20 cellular contexts compared by ENCODE assay signal in genomic region chr4:53490161-53490915, GRCh38.
DNase-seq lines count a peak whose midpoint lies in the region; ATAC-seq, FAIRE-seq and TF ChIP-seq lines count a peak whose summit lies in the region.
"Had no signal": no experiment of that assay in that cellular context is flagged by ENCODE, and none has a peak within 500 bp of the region (broad histone marks: within the 10 kb centered on the region; RNA-seq: fewer than 3 reads in every experiment).

No MANE protein-coding gene starts in this region.

- no peak overlapping the region for H3K4me3 Mint-ChIP-seq in CD4-positive, alpha-beta T cell
- H3K4me3 Mint-ChIP-seq: activated naive CD4-positive, alpha-beta T cell treated with anti-CD3 and anti-CD28 coated beads for 36 hours; CD4-positive, alpha-beta memory T cell; dendritic cell treated with granulocyte-macrophage colony-stimulating factor and Interleukin-4, amounts not matched to agents 40 ng/mL and 50 ng/mL, for 4 days; T-helper 17 cell had no signal

- DNase-seq in A549 (ENCODE audit: low read depth in 1 of 2, low spot score in 1 of 2) (no peak), SJCRH30 (peak in 1 of 2 experiments; percentile 55), esophagus squamous epithelium (lab: John Stamatoyannopoulos, UW) (no peak), osteoblast (ENCODE audit: insufficient read length, low spot score, missing footprints) (no peak), NCI-H1694 treated with DMSO at 0.1 percent for 48 hours (lab: John Stamatoyannopoulos, UW) (no peak), Ammon's horn (ENCODE audit: low spot score) (no peak)
- DNase-seq in CD4-positive, alpha-beta T cell = no peak
- DNase-seq: activated CD4-positive, alpha-beta T cell treated with anti-CD3 and anti-CD28 coated beads, Interleukin-2, amount 50 U/mL, for 48 hours; activated naive CD4-positive, alpha-beta T cell treated with anti-CD3 and anti-CD28 coated beads for 36 hours; activated T-cell treated with anti-CD3 and anti-CD28 coated beads, Interleukin-2, amount 50 U/mL, for 1 hour; CD4-positive, alpha-beta memory T cell; DMS79; NCI-H2029 treated with DMSO at 0.1 percent for 48 hours; stimulated activated CD4-positive, alpha-beta T cell treated with anti-CD3 and anti-CD28 coated beads, Interleukin-4, amount 100 ng/mL, for 24 hours; T-helper 17 cell had no signal

- 77% methylated on average over 5 of the region's 5 CpGs for WGBS in A549 (ENCODE audit: missing lambda C conversion rate)
- WGBS in esophagus squamous epithelium, 2 donors = 48 to 69% methylated on average over 5 of the region's 5 CpGs

- no peaks in the 10 kb centered on the region for H3K9me3 ChIP-seq in A549
- no peaks in the 10 kb centered on the region for H3K9me3 ChIP-seq in SJCRH30 (replicated peaks)
- no peaks in the 10 kb centered on the region for H3K9me3 ChIP-seq in esophagus squamous epithelium
- no peaks in the 10 kb centered on the region for H3K9me3 ChIP-seq in osteoblast (ENCODE audit: low read depth, low read length)
- no peaks in the 10 kb centered on the region for H3K9me3 ChIP-seq in CD4-positive, alpha-beta T cell (ENCODE audit: control insufficient read depth, low read length)
- H3K9me3 ChIP-seq: ovary had no signal

- H3K4me2 ChIP-seq in A549 = peak overlapping the region; percentile 32; the same call in 1 of the 3 replicates
- H3K4me2 ChIP-seq in osteoblast (ENCODE audit: insufficient read depth, low read length) = peak overlapping the region; percentile 44

- ATAC-seq in A549 (no peak), HG03097 (IDR thresholded peaks at IDR 0.05; ENCODE audit: low FRiP score, unreplicated experiment) (no peak)
- ATAC-seq in CD4-positive, alpha-beta T cell (ENCODE audit: poor library complexity) = no peak
- ATAC-seq: T-helper 17 cell had no signal

- H3K4me1 Mint-ChIP-seq in CD4-positive, alpha-beta T cell (ENCODE audit: low read depth) = no peaks in the 10 kb centered on the region
- H3K4me1 Mint-ChIP-seq: CD4-positive, alpha-beta memory T cell; T-helper 17 cell had no signal

- TF ChIP-seq CTCF in A549 (IDR thresholded peaks at IDR 0.05) (no peak), esophagus squamous epithelium (IDR thresholded peaks at IDR 0.05) (no peak), osteoblast (IDR thresholded peaks at IDR 0.05; ENCODE audit: extremely low read depth, low read depth, low read length) (no peak)
- no peak for TF ChIP-seq CTCF in CD4-positive, alpha-beta T cell (IDR thresholded peaks at IDR 0.05)

- H3K9me3 Mint-ChIP-seq in CD4-positive, alpha-beta T cell = no peaks in the 10 kb centered on the region
- H3K9me3 Mint-ChIP-seq: activated naive CD4-positive, alpha-beta T cell treated with anti-CD3 and anti-CD28 coated beads for 36 hours; dendritic cell treated with granulocyte-macrophage colony-stimulating factor and Interleukin-4, amounts not matched to agents 40 ng/mL and 50 ng/mL, for 4 days had no signal

- no peak overlapping the region for H3K27ac Mint-ChIP-seq in CD4-positive, alpha-beta T cell
- H3K27ac Mint-ChIP-seq: activated naive CD4-positive, alpha-beta T cell treated with anti-CD3 and anti-CD28 coated beads for 36 hours; CD4-positive, alpha-beta memory T cell; dendritic cell treated with granulocyte-macrophage colony-stimulating factor and Interleukin-4, amounts not matched to agents 40 ng/mL and 50 ng/mL, for 4 days; T-helper 17 cell had no signal

- no peak for FAIRE-seq in A549 (lab: Jason Lieb, UNC)

- H3K27me3 ChIP-seq in SJCRH30 (no peaks in the 10 kb centered on the region), esophagus squamous epithelium (peaks cover 0 to 7% (median 0%) of the 10 kb centered on the region in 4 donors), osteoblast (ENCODE audit: insufficient read depth, low read length) (no peaks in the 10 kb centered on the region)
- peaks cover 10% of the 10 kb centered on the region for H3K27me3 ChIP-seq in CD4-positive, alpha-beta T cell (ENCODE audit: control insufficient read depth, insufficient read depth, low read length)
- H3K27me3 ChIP-seq: ovary had no signal

- TF ChIP-seq RAD21 in A549 (conservative IDR thresholded peaks at IDR 0.05 in 1 of 2, IDR thresholded peaks at IDR 0.05 in 1 of 2) = no peak

- H3K36me3 Mint-ChIP-seq in CD4-positive, alpha-beta T cell (ENCODE audit: low read depth) = no peaks in the 10 kb centered on the region
- H3K36me3 Mint-ChIP-seq: CD4-positive, alpha-beta memory T cell had no signal

- no peak overlapping the region for H3K4me3 ChIP-seq in A549
- peak overlapping the region; percentile 22 for H3K4me3 ChIP-seq in SJCRH30
- H3K4me3 ChIP-seq in esophagus squamous epithelium = no peak overlapping the region
- no peak overlapping the region for H3K4me3 ChIP-seq in osteoblast (ENCODE audit: insufficient read depth, low read length)
- H3K4me3 ChIP-seq: ovary had no signal

- no peaks in the 10 kb centered on the region for H3K79me2 ChIP-seq in osteoblast (ENCODE audit: insufficient read depth, low read length)

- POLR2A ChIA-PET in A549 (lab: Yijun Ruan, JAX) = no interaction called here
- POLR2A ChIA-PET in CD4-positive, alpha-beta T cell (lab: Charles Lee) = no interaction called here

- peaks cover 14% of the 10 kb centered on the region for H3K27me3 Mint-ChIP-seq in CD4-positive, alpha-beta T cell

- H3K27ac ChIP-seq in A549 (no peak overlapping the region), SJCRH30 (no peak overlapping the region; the same call in 1 of the 2 replicates), esophagus squamous epithelium (peak overlapping the region; percentile 20 to 70 (median 34)), osteoblast (ENCODE audit: low read depth, low read length) (peak overlapping the region; percentile 74)
- H3K27ac ChIP-seq in CD4-positive, alpha-beta T cell (ENCODE audit: low read depth, low read length) = no peak overlapping the region
- H3K27ac ChIP-seq: epithelial cell of prostate, ovary, VCaP had no signal

- TF ChIP-seq POLR2A in A549 (IDR thresholded peaks at IDR 0.05; ENCODE audit: low read length) = no peak
- TF ChIP-seq POLR2A in esophagus squamous epithelium (IDR thresholded peaks at IDR 0.05) = no peak

- no peak overlapping the region for H2AFZ ChIP-seq in osteoblast (ENCODE audit: low read length)

- CTCF ChIA-PET in A549 (lab: Yijun Ruan, JAX) = interaction anchor here (0.6 to 2.2 kb wide), 8 partner anchors 11 to 829 kb away, joined by 3 to 6 read pairs (median 4); no protein-coding TSS in a partner anchor
- CTCF ChIA-PET in CD4-positive, alpha-beta T cell (lab: Charles Lee) = no interaction called here

- intact Hi-C loops in esophagus squamous epithelium (cut with DNase I) = no loop called here
- intact Hi-C loops in CD4-positive, alpha-beta T cell (cut with DNase I, micrococcal nuclease) = no loop called here

- peaks cover 15% of the 10 kb centered on the region for H3K4me1 ChIP-seq in A549
- H3K4me1 ChIP-seq in SJCRH30 = peaks cover 12% of the 10 kb centered on the region
- peaks cover 0 to 30% (median 19%) of the 10 kb centered on the region in 3 donors for H3K4me1 ChIP-seq in esophagus squamous epithelium
- peaks cover 23% of the 10 kb centered on the region for H3K4me1 ChIP-seq in osteoblast (ENCODE audit: insufficient read depth, low read length)

- TF ChIP-seq EP300 in A549 (IDR thresholded peaks at IDR 0.05) = no peak

- H3K36me3 ChIP-seq in SJCRH30 (no peaks in the 10 kb centered on the region), esophagus squamous epithelium (peaks cover 0 to 31% (median 0%) of the 10 kb centered on the region in 3 donors), osteoblast (ENCODE audit: insufficient read depth, low read length) (no peaks in the 10 kb centered on the region)
- H3K36me3 ChIP-seq: ovary had no signal

- H4K20me1 ChIP-seq in osteoblast (ENCODE audit: insufficient read depth, low read length) = no peaks in the 10 kb centered on the region

TF ChIP-seq in A549, 52 proteins besides CTCF, POLR2A, EP300 and RAD21 (continues in another document):
- no peak for TF ChIP-seq RCOR1 (IDR thresholded peaks at IDR 0.05; ENCODE audit: low read depth, low read length)
- TF ChIP-seq HOXA7 (CRISPR knock-in tag; IDR thresholded peaks at IDR 0.05) = no peak
- no peak for TF ChIP-seq TFCP2L1 (CRISPR knock-in tag; IDR thresholded peaks at IDR 0.05)
- no peak for TF ChIP-seq PHF8 (IDR thresholded peaks at IDR 0.05; ENCODE audit: borderline replicate concordance, low read depth)
- TF ChIP-seq JUNB (IDR thresholded peaks at IDR 0.05) = no peak
- no peak for TF ChIP-seq ZNF302 (CRISPR knock-in tag; IDR thresholded peaks at IDR 0.05)
- TF ChIP-seq HEYL (CRISPR knock-in tag; IDR thresholded peaks at IDR 0.05) = no peak
- no peak for TF ChIP-seq RNF2 (IDR thresholded peaks at IDR 0.05; ENCODE audit: borderline replicate concordance, low read depth)
- no peak for TF ChIP-seq CHD4 (IDR thresholded peaks at IDR 0.05; ENCODE audit: borderline replicate concordance)
- TF ChIP-seq NPAS2 (CRISPR knock-in tag; IDR thresholded peaks at IDR 0.05; ENCODE audit: borderline replicate concordance) = no peak
- no peak for TF ChIP-seq TP53 (CRISPR knock-in tag; IDR thresholded peaks at IDR 0.05)
- no peak for TF ChIP-seq FOSB (CRISPR knock-in tag; IDR thresholded peaks at IDR 0.05)
- no peak for TF ChIP-seq GATA3 (IDR thresholded peaks at IDR 0.05; ENCODE audit: borderline replicate concordance)
- TF ChIP-seq PBX3 (IDR thresholded peaks at IDR 0.05) = no peak
- TF ChIP-seq RARB (CRISPR knock-in tag; IDR thresholded peaks at IDR 0.05) = no peak
- no peak for TF ChIP-seq ZSCAN20 (CRISPR knock-in tag; IDR thresholded peaks at IDR 0.05)

Comparison
In these comparisons a context has a peak if more than half of its experiments do, and no peak if none do; other contexts are left out.
1. H3K27ac ChIP-seq: peak in esophagus squamous epithelium (4 of 4) and osteoblast (single experiment); none in A549 (0 of 2), SJCRH30 (single experiment) and CD4-positive, alpha-beta T cell (single experiment).